In genomic region chr20:5127204-5127858, GRCh38 we compare ENCODE assay signal across 8 cellular contexts. TPM values are rescaled to one million over a fixed set of nuclear protein-coding genes. Genes with fewer than 3 reads are reported as not detected.
DNase-seq lines count a peak whose midpoint lies in the region; ATAC-seq and TF ChIP-seq lines count a peak whose summit lies in the region.

No MANE protein-coding gene starts in this region.

- peak in 1 of 2 donors; percentile 39 for TF ChIP-seq RAD21 in liver (IDR thresholded peaks at IDR 0.05)

- H3K4me1 ChIP-seq in colonic mucosa (peaks cover 12% of the 10 kb centered on the region), liver (ENCODE audit: control insufficient read depth in 4 of 4, insufficient read depth in 4 of 4, low read length in 3 of 4) (peaks cover 0 to 20% (median 13%) of the 10 kb centered on the region in 4 donors)

- WGBS in liver: under 1% methylated on average over 44 of the region's 44 CpGs

- intact Hi-C loops in colonic mucosa (cut with DNase I): loop anchor here (5.0 to 10.0 kb wide), 2 partner anchors 65 to 317 kb away; no protein-coding TSS in a partner anchor

- H3K4me3 ChIP-seq in colonic mucosa: peak overlapping the region; percentile 80
- H3K4me3 ChIP-seq in liver (ENCODE audit: low read depth in 1 of 3, low read length in 3 of 3): peak overlapping the region; percentile 80 to 95 (median 90)

- DNase-seq in NCI-H524 (lab: John Stamatoyannopoulos, UW): peak; percentile 38 to 66
- no peak for DNase-seq in NCI-H524 treated with DMSO at 0.1 percent for 48 hours (lab: John Stamatoyannopoulos, UW)
- DNase-seq in NCI-H2171 (lab: John Stamatoyannopoulos, UW): peak; percentile 55
- DNase-seq in activated CD4-positive, alpha-beta T cell treated with anti-CD3 and anti-CD28 coated beads for 4 hours: peak; percentile 54 to 58
- DNase-seq in colonic mucosa: peak; percentile 62
- DNase-seq in stimulated activated CD4-positive, alpha-beta T cell treated with anti-CD3 and anti-CD28 coated beads, TNF-alpha, amount 100 ng/mL, for 1 hour (ENCODE audit: low read depth in 3 of 3, low spot score in 1 of 3): peak in 2 of 3 donors; percentile 17 to 35

- H3K36me3 ChIP-seq in colonic mucosa (no peaks in the 10 kb centered on the region), liver (ENCODE audit: control insufficient read depth in 4 of 4, insufficient read depth in 3 of 4, low read depth in 1 of 4, low read length in 3 of 4) (no peaks in the 10 kb centered on the region)

- H3K27ac ChIP-seq in colonic mucosa (peak overlapping the region; percentile 86), liver (ENCODE audit: low read depth in 1 of 2, low read length in 2 of 2) (peak overlapping the region; percentile 91 to 95)

- H3K9me3 ChIP-seq in colonic mucosa (no peaks in the 10 kb centered on the region), liver (ENCODE audit: control insufficient read depth in 4 of 4, low read length in 3 of 4) (no peaks in the 10 kb centered on the region)

- H3K27me3 ChIP-seq in colonic mucosa (no peaks in the 10 kb centered on the region), liver (ENCODE audit: control insufficient read depth in 4 of 4, insufficient read depth in 4 of 4, low read length in 3 of 4) (no peaks in the 10 kb centered on the region)

- peak overlapping the region; percentile 87 to 94 for H3K9ac ChIP-seq in colonic mucosa (ENCODE audit: low read depth in 2 of 2, low read length in 2 of 2)
- peak overlapping the region; percentile 93 to 95 for H3K9ac ChIP-seq in liver (ENCODE audit: low read depth in 1 of 2, low read length in 2 of 2)

- TF ChIP-seq CTCF in colonic mucosa (IDR thresholded peaks at IDR 0.05): no peak
- TF ChIP-seq CTCF in liver (IDR thresholded peaks at IDR 0.05; ENCODE audit: low read depth, low read length, missing input control): no peak

- peak; percentile 12 for ATAC-seq in HG03025 (IDR thresholded peaks at IDR 0.05; ENCODE audit: low FRiP score, unreplicated experiment)

TF ChIP-seq in liver, 16 proteins besides CTCF, POLR2A, EP300 and RAD21:
- no peak for TF ChIP-seq HNF4A (conservative IDR thresholded peaks at IDR 0.05)
- TF ChIP-seq YY1 (IDR thresholded peaks at IDR 0.05): peak; percentile 88
- no peak for TF ChIP-seq ZBTB33 (IDR thresholded peaks at IDR 0.05)
- TF ChIP-seq FOXA2 (IDR thresholded peaks at IDR 0.05): no peak
TF ChIP-seq in liver: peak in this region for 1.

RNA-seq across cellular contexts. Expression of gene CDS2, which starts 0.5 kb away (rescaled TPM):
- total RNA-seq in colonic mucosa: 10 to 100 TPM; 31.7 to 44.3 TPM
- 10 to 100 TPM; 17.6 to 31.6 TPM for total RNA-seq in liver
- 10 to 100 TPM in 1 of 2 donors, 1 to 10 TPM in 1; 9.6 to 11.2 TPM for polyA plus RNA-seq in liver

RNA-seq across cellular contexts. Expression of gene PCNA, which starts 7.6 kb away (rescaled TPM):
- total RNA-seq in colonic mucosa (100 to 1,000 TPM in 1 of 2 donors, 10 to 100 TPM in 1; 59.0 to 204 TPM), liver (100 to 1,000 TPM in 1 of 2 donors, 10 to 100 TPM in 1; 19.3 to 161 TPM)
- polyA plus RNA-seq in liver: 10 to 100 TPM; 14.1 to 28.3 TPM

RNA-seq across cellular contexts. Expression of gene TMEM230, which starts 14.5 kb away (rescaled TPM):
- total RNA-seq in colonic mucosa (10 to 100 TPM; 54.0 to 80.3 TPM), liver (10 to 100 TPM; 53.8 to 75.7 TPM)
- polyA plus RNA-seq in liver: 100 to 1,000 TPM in 1 of 2 donors, 10 to 100 TPM in 1; 83.1 to 101 TPM
